12 cellular contexts compared by ENCODE assay signal in the genomic region with DNA sequence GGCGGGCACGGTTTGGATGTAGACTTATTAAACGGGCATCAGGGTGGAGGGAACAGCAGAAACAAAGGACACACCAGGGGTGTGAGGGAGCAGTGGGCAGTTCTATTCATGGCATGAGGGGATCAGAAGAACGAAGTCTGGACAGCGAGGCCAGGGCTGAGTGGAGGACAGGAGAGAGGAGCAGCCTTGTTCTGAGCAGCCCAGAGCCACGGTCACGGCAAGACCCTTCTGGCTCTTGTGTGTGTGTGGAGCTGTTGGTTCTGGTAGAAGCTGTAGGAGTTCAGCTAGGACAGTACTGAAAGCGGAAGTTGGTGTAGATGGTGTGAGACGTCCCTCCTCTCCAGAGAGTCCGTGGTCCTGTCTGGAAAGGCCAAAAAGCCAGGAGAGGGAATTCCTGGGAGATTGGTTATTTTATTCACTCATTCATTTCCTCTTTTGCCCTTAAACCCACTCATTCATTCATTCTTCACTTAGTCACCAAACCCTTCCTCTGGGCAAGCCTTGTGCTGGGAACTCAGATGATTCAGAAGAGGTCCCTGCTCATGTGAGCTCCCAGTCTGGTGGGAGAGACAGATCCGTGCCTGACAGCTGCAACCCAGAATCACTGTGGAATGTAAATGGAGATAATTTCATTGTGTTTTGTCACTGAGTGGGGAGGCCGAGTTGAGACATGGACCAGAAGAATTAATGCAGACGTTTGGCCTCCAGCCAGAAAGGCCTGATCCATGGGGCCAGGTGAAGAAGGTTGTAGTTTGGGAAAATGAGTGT. TPM values are rescaled to one million over a fixed set of nuclear protein-coding genes. Genes with fewer than 3 reads are reported as not detected.
DNase-seq lines count a peak whose midpoint lies in the region; ATAC-seq and TF ChIP-seq lines count a peak whose summit lies in the region.
"Had no signal": no experiment of that assay in that cellular context is flagged by ENCODE, and none has a peak within 500 bp of the region (broad histone marks: within the 10 kb centered on the region; RNA-seq: fewer than 3 reads in every experiment).

No MANE protein-coding gene starts in this region.

- no peak for TF ChIP-seq CTCF in foreskin fibroblast (IDR thresholded peaks at IDR 0.05; ENCODE audit: low read depth, low read length)

- ATAC-seq in GM18907 (IDR thresholded peaks at IDR 0.05; ENCODE audit: unreplicated experiment) (no peak), GM18867 (IDR thresholded peaks at IDR 0.05; ENCODE audit: unreplicated experiment) (no peak), esophagus mucosa (no peak)
- ATAC-seq: foreskin keratinocyte, PC-3 had no signal

- H3K36me3 ChIP-seq in H7 (replicated peaks; ENCODE audit: control insufficient read depth, insufficient read depth, low read length) = no peaks in the 10 kb centered on the region

- H3K27me3 ChIP-seq in H7 (ENCODE audit: control insufficient read depth, insufficient read depth, low read length) = no peaks in the 10 kb centered on the region
- H3K27me3 ChIP-seq: foreskin keratinocyte had no signal

- H3K4me3 ChIP-seq in H7 (ENCODE audit: insufficient read depth, low read depth, low read length) (no peak overlapping the region), foreskin fibroblast (ENCODE audit: low read depth in 1 of 2, low read length in 2 of 2) (no peak overlapping the region)

- DNase-seq in A172 (ENCODE audit: low spot score) (peak; percentile 13), H7 (peak; percentile 28), SK-N-DZ (ENCODE audit: low spot score) (peak; percentile 96), foreskin fibroblast (peak; percentile 61 to 72), NCI-H1092 (lab: John Stamatoyannopoulos, UW) (no peak)
- DNase-seq: activated T-cell treated with anti-CD3 and anti-CD28 coated beads, Interleukin-2, amount 50 U/mL, for 48 hours; Calu3; PC-3 had no signal

RNA-seq across cellular contexts. Expression of a gene that starts 4.1 kb away (rescaled TPM):
- total RNA-seq in A172 (2014; rRNA removed; shearing (Covaris generic)) = 3.0 and 4.7 TPM in 2 replicates
- total RNA-seq in H7 (2014; rRNA removed; shearing (Covaris generic)) = 5.0 and 5.4 TPM in 2 replicates
- polyA plus RNA-seq in SK-N-DZ (2014; cell fraction: cytosol; rRNA removed) = 5.0 and 7.7 TPM in 2 replicates
- 19.0 and 21.7 TPM in 2 replicates for polyA plus RNA-seq in SK-N-DZ (2014; cell fraction: nucleus; rRNA removed)
- total RNA-seq in esophagus mucosa = 16.1 TPM
